In the genomic region with DNA sequence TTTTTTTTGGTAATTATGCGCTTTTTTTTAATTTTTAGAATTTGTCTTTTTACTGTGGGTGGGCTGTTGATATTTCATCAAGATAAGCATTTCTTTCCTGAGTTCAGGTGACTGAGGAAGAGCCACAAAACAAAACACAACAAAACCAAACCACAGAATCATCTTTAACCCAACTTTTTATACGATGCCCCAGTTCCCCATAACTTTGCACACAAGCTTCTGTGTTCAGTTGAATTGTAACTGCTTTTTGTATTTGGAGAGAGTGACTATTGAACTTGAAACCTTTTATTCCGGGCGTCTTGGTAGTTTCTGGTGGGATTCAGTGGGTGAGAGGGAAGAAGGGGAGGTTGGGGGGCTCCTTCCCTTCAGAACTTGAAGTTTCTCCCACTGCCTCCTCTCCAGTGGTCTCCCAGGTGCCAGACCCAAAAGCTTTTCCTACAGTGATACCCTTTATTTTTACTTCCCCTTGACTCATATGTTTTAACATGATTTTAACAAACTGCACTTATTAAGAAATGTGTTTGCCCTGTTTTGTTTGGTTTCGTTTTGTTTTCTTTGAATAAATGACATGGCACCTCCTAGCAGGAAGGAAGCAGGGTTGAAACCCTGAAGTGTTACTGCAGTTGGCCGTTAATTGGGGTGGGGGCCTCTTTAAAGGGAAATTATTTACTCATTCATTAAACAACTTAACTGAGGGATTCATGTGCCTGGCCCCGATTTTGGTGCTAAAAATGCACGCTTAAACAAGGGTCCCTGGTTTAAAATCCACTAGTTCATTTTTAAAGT, we compare ENCODE assay signal across 10 cellular contexts. TPM values are rescaled to one million over a fixed set of nuclear protein-coding genes. Genes with fewer than 3 reads are reported as not detected.
DNase-seq lines count a peak whose midpoint lies in the region; ATAC-seq, FAIRE-seq and TF ChIP-seq lines count a peak whose summit lies in the region.
"Had no signal": no experiment of that assay in that cellular context is flagged by ENCODE, and none has a peak within 500 bp of the region (broad histone marks: within the 10 kb centered on the region; RNA-seq: fewer than 3 reads in every experiment).

No MANE protein-coding gene starts in this region.

- no peaks in the 10 kb centered on the region for H3K9me3 ChIP-seq in K562 (replicated peaks; ENCODE audit: control insufficient read depth, insufficient read depth, low read depth, low read length)
- H3K9me3 ChIP-seq in naive thymus-derived CD4-positive, alpha-beta T cell (ENCODE audit: control insufficient read depth in 2 of 3, low read length in 3 of 3), result no peaks in the 10 kb centered on the region
- no peaks in the 10 kb centered on the region for H3K9me3 ChIP-seq in WERI-Rb-1 (ENCODE audit: severe bottlenecking)

- H3K4me3 Mint-ChIP-seq in IgD-negative memory B cell, result peak overlapping the region; percentile 13 to 88 (median 66)
- H3K4me3 Mint-ChIP-seq in naive thymus-derived CD4-positive, alpha-beta T cell, result peak overlapping the region; percentile 85 to 100 (median 96)

- intact Hi-C loops in K562 (cut with micrococcal nuclease), result loop anchor here (5.0 kb wide), 2 partner anchors 45 to 105 kb away; partner anchors contain the start of gene TGFB1
- intact Hi-C loops in naive thymus-derived CD4-positive, alpha-beta T cell (cut with micrococcal nuclease), result loop anchor here (1.0 to 5.0 kb wide), 7 partner anchors 8 to 590 kb away; partner anchors contain the start of genes COQ8B (in 1 of the 2) and ITPKC (in 1 of the 2)

- FAIRE-seq in K562 (lab: Jason Lieb, UNC), result no peak

- H3K4me3 ChIP-seq in ACC112 (ENCODE audit: low read depth, low read length) (no peak overlapping the region), K562 (no peak overlapping the region), WERI-Rb-1 (ENCODE audit: low read depth, low read length) (no peak overlapping the region)
- H3K4me3 ChIP-seq in naive thymus-derived CD4-positive, alpha-beta T cell (ENCODE audit: low read length), result peak overlapping the region; percentile 46

- TF ChIP-seq CTCF in K562 (IDR thresholded peaks at IDR 0.05 in 2 of 3, conservative IDR thresholded peaks at IDR 0.05 in 1 of 3; ENCODE audit: insufficient read depth in 2 of 3, low read depth in 1 of 3, low read length in 3 of 3) (no peak), WERI-Rb-1 (IDR thresholded peaks at IDR 0.05; ENCODE audit: low read depth, low read length) (no peak)

- no peaks in the 10 kb centered on the region for H3K27me3 Mint-ChIP-seq in IgD-negative memory B cell
- H3K27me3 Mint-ChIP-seq in naive thymus-derived CD4-positive, alpha-beta T cell, result peaks cover 0 to 3% (median 0%) of the 10 kb centered on the region in 5 donors

- H3K36me3 ChIP-seq in ACC112 (ENCODE audit: insufficient read depth, low read length) (0 out of 2 replicates have a peak, but pooled peaks cover 4% of the 10 kb centered on the region), K562 (ENCODE audit: control insufficient read depth, insufficient read depth, low read length) (peaks cover 61% of the 10 kb centered on the region), WERI-Rb-1 (peaks cover 63% of the 10 kb centered on the region)
- H3K36me3 ChIP-seq in naive thymus-derived CD4-positive, alpha-beta T cell (ENCODE audit: control insufficient read depth in 2 of 3, insufficient read depth in 3 of 3, low read length in 3 of 3), result peaks cover 14 to 43% (median 14%) of the 10 kb centered on the region in 3 experiments

- H3K9ac ChIP-seq in K562 (ENCODE audit: insufficient read depth in 1 of 2, low read depth in 2 of 2, low read length in 2 of 2), result no peak overlapping the region

- 63% methylated on average over 8 of the region's 8 CpGs for WGBS in K562 (ENCODE audit: insufficient coverage, low coverage, missing lambda C conversion rate)

- H3K79me2 ChIP-seq in ACC112 (ENCODE audit: control insufficient read depth, insufficient read depth, low read length, unreplicated experiment), result peaks cover 5% of the 10 kb centered on the region
- peaks cover 24% of the 10 kb centered on the region for H3K79me2 ChIP-seq in K562 (ENCODE audit: control insufficient read depth, insufficient read depth, low read length)

- TF ChIP-seq RAD21 in K562 (CRISPR knock-in tag; conservative IDR thresholded peaks at IDR 0.05 in 1 of 2, IDR thresholded peaks at IDR 0.05 in 1 of 2), result no peak

- H3K27me3 ChIP-seq in ACC112 (ENCODE audit: insufficient read depth, low read length), result no peaks in the 10 kb centered on the region
- no peaks in the 10 kb centered on the region for H3K27me3 ChIP-seq in K562 (ENCODE audit: control insufficient read depth in 2 of 2, insufficient read depth in 2 of 2, low read length in 2 of 2)
- no peaks in the 10 kb centered on the region for H3K27me3 ChIP-seq in naive thymus-derived CD4-positive, alpha-beta T cell (ENCODE audit: control insufficient read depth in 2 of 2, insufficient read depth in 2 of 2, low read length in 2 of 2)
- H3K27me3 ChIP-seq in WERI-Rb-1 (ENCODE audit: insufficient read depth, low read depth, severe bottlenecking), result no peaks in the 10 kb centered on the region

- ATAC-seq in K562, result no peak
- peak; percentile 24 for ATAC-seq in naive thymus-derived CD4-positive, alpha-beta T cell
- no peak for ATAC-seq in GM18907 (IDR thresholded peaks at IDR 0.05; ENCODE audit: unreplicated experiment)
- no peak for ATAC-seq in GM21447 (IDR thresholded peaks at IDR 0.05; ENCODE audit: unreplicated experiment)

- POLR2A ChIA-PET in K562 (lab: Yijun Ruan, JAX), result interaction anchor here (0.6 to 2.2 kb wide), 3 partner anchors 38 to 291 kb away, joined by 3 to 8 read pairs (median 3); partner anchors contain the start of gene HNRNPUL1
- POLR2A ChIA-PET in naive thymus-derived CD4-positive, alpha-beta T cell (lab: Charles Lee), result interaction anchor here (0.6 to 15.1 kb wide), 14 partner anchors 9 to 1210 kb away, joined by 3 to 339 read pairs (median 4); partner anchors contain the start of genes B9D2, HNRNPUL1 and TGFB1

- peaks cover 41 to 51% (median 42%) of the 10 kb centered on the region in 3 donors for H3K4me1 Mint-ChIP-seq in IgD-negative memory B cell
- H3K4me1 Mint-ChIP-seq in naive thymus-derived CD4-positive, alpha-beta T cell, result peaks cover 58 to 97% (median 82%) of the 10 kb centered on the region in 7 donors

- no peak for TF ChIP-seq EP300 in K562 (IDR thresholded peaks at IDR 0.05; ENCODE audit: low read length)

- peak overlapping the region; percentile 99 to 100 (median 100) for H3K27ac Mint-ChIP-seq in IgD-negative memory B cell
- peak overlapping the region; percentile 94 to 99 (median 98) for H3K27ac Mint-ChIP-seq in naive thymus-derived CD4-positive, alpha-beta T cell

- BruUV-seq in K562 (replicated peaks; lab: Mats Ljungman, UMichigan), result TSS peak; percentile 42

- H3K36me3 Mint-ChIP-seq in IgD-negative memory B cell, result peaks cover 5% of the 10 kb centered on the region
- H3K36me3 Mint-ChIP-seq in naive thymus-derived CD4-positive, alpha-beta T cell, result peaks cover 4 to 55% (median 17%) of the 10 kb centered on the region in 5 donors

- H3K9me1 ChIP-seq in K562 (ENCODE audit: control insufficient read depth, insufficient read depth, low read length), result no peaks in the 10 kb centered on the region

- H3K27ac ChIP-seq in ACC112 (ENCODE audit: low read depth, low read length) (peak overlapping the region; percentile 78; the same call in 1 of the 2 replicates), K562 (ENCODE audit: extremely low read depth, low read depth, low read length) (no peak overlapping the region; the same call in 2 of the 3 replicates), WERI-Rb-1 (no peak overlapping the region; the same call in 1 of the 2 replicates)
- H3K27ac ChIP-seq in naive thymus-derived CD4-positive, alpha-beta T cell (ENCODE audit: low read depth, low read length), result peak overlapping the region; percentile 87

- peaks cover 7% of the 10 kb centered on the region; the same call in 1 of the 2 replicates for H4K20me1 ChIP-seq in K562 (replicated peaks; ENCODE audit: control insufficient read depth, insufficient read depth, low read length)

- in situ Hi-C loops in K562 (cut with MboI), result loop anchor here (25.0 kb wide), 1 partner anchor 255 kb away; no protein-coding TSS in a partner anchor

- no peak for TF ChIP-seq POLR2A in K562 (conservative IDR thresholded peaks at IDR 0.05)

- CTCF ChIA-PET in K562 (lab: Yijun Ruan, JAX; ENCODE audit: low intra/inter-chr PET ratio), result interaction anchor here (1.0 to 1.7 kb wide), 2 partner anchors 103 to 181 kb away, joined by 3 to 13 read pairs; no protein-coding TSS in a partner anchor
- CTCF ChIA-PET in naive thymus-derived CD4-positive, alpha-beta T cell (lab: Charles Lee), result interaction anchor here (0.9 to 7.2 kb wide), 11 partner anchors 9 to 180 kb away, joined by 3 to 78 read pairs (median 6); partner anchors contain the start of genes B9D2 and HNRNPUL1

- H2AFZ ChIP-seq in ACC112 (ENCODE audit: low read length, unreplicated experiment), result no peak overlapping the region
- no peak overlapping the region for H2AFZ ChIP-seq in K562 (ENCODE audit: low read depth, low read length)

- H3K9me3 Mint-ChIP-seq in IgD-negative memory B cell, result no peaks in the 10 kb centered on the region
- peaks cover 0 to 13% (median 0%) of the 10 kb centered on the region in 11 donors for H3K9me3 Mint-ChIP-seq in naive thymus-derived CD4-positive, alpha-beta T cell

- DNase-seq in K562 (ENCODE audit: extremely low read depth in 1 of 4, low spot score in 3 of 4) (no peak), WERI-Rb-1 (no peak), H4 (ENCODE audit: low spot score) (no peak)
- DNase-seq in naive thymus-derived CD4-positive, alpha-beta T cell, result peak in 6 of 9 donors; percentile 51 to 75 (median 69)
- DNase-seq: DMS153, NCI-H510A treated with DMSO at 0.1 percent for 48 hours had no signal

- H3K4me1 ChIP-seq in ACC112 (ENCODE audit: control insufficient read depth, insufficient read depth, low read length, unreplicated experiment), result peaks cover 14% of the 10 kb centered on the region
- peaks cover 11 to 12% of the 10 kb centered on the region in 2 experiments; a peak in 4 of 5 replicates for H3K4me1 ChIP-seq in K562 (replicated peaks in 1 of 2; ENCODE audit: control insufficient read depth in 2 of 2, insufficient read depth in 2 of 2, low read length in 2 of 2)
- peaks cover 80 to 83% of the 10 kb centered on the region in 2 donors for H3K4me1 ChIP-seq in naive thymus-derived CD4-positive, alpha-beta T cell (ENCODE audit: control insufficient read depth in 2 of 2, insufficient read depth in 2 of 2, low read length in 2 of 2)

- H3K4me2 ChIP-seq in K562 (ENCODE audit: insufficient read depth, low read length), result no peak overlapping the region

RNA-seq across cellular contexts. Expression of gene CCDC97, which starts 2.7 kb away (rescaled TPM):
- polyA plus RNA-seq in IgD-negative memory B cell (34.5 TPM), K562 (2011; rRNA removed) (3.6 and 5.0 TPM in 2 replicates), K562 (2014; fragmentation: Illumina TruSeq; extraction: Trizol) (9.8 and 13.2 TPM in 2 replicates), K562 (2014; fragmentation: Nextera tagmentation; extraction: Ambion mirVana) (under 1 TPM; 0.60 to 0.79 TPM), K562 (2014; rRNA removed) (8.8 and 11.3 TPM in 2 replicates)
- total RNA-seq in K562 (2011; cell fraction: chromatin; rRNA removed; ENCODE audit: low replicate concordance), result 9.7 and 23.9 TPM in 2 replicates
- total RNA-seq in K562 (2011; cell fraction: nucleolus; rRNA removed), result 14.2 and 16.3 TPM in 2 replicates
- total RNA-seq in K562 (2011; cell fraction: nucleoplasm; rRNA removed), result 17.3 and 25.1 TPM in 2 replicates
- total RNA-seq in K562 (2014; rRNA removed) (8.0 and 10.8 TPM in 2 replicates), K562 (2014; rRNA removed; fragmentation: Illumina TruSeq; extraction: Trizol) (2.2 and 3.3 TPM in 2 replicates), K562 (2015; rRNA removed; fragmentation: Illumina TruSeq; extraction: Trizol) (5.5 and 7.0 TPM in 2 replicates), K562 (2021) (16.5 and 18.0 TPM in 2 replicates)
- polyA plus RNA-seq in K562 (2011; cell fraction: cytosol; rRNA removed), result 6.2 and 8.2 TPM in 2 replicates
- polyA plus RNA-seq in K562 (2011; cell fraction: nucleus; rRNA removed), result 4.3 and 6.3 TPM in 2 replicates
- 10.0 and 27.9 TPM in 2 replicates for polyA plus RNA-seq in K562 (2012)
- polyA minus RNA-seq in K562 (2011; rRNA and poly(A)+ RNA removed), result 3.7 and 4.4 TPM in 2 replicates
- 3.2 and 4.2 TPM in 2 replicates for polyA minus RNA-seq in K562 (2011; cell fraction: cytosol; rRNA and poly(A)+ RNA removed)
- 6.8 and 8.3 TPM in 2 replicates for polyA minus RNA-seq in K562 (2011; cell fraction: nucleus; rRNA and poly(A)+ RNA removed)
- total RNA-seq in naive thymus-derived CD4-positive, alpha-beta T cell, result 10 to 100 TPM; 35.9 to 56.5 (median 49.1) TPM
- 10 to 100 TPM; 22.3 to 27.6 TPM for polyA plus RNA-seq in naive thymus-derived CD4-positive, alpha-beta T cell
- total RNA-seq in H4 (2014; rRNA removed; shearing (Covaris generic)), result 4.6 and 7.8 TPM in 2 replicates

RNA-seq across cellular contexts. Expression of gene HNRNPUL1, which starts 43.1 kb away (rescaled TPM):
- polyA plus RNA-seq in IgD-negative memory B cell, result 80.9 TPM
- 232 and 237 TPM in 2 replicates for total RNA-seq in K562 (2011; cell fraction: chromatin; rRNA removed; ENCODE audit: low replicate concordance)
- 95.1 and 105 TPM in 2 replicates for total RNA-seq in K562 (2011; cell fraction: nucleolus; rRNA removed)
- total RNA-seq in K562 (2011; cell fraction: nucleoplasm; rRNA removed), result 117 and 149 TPM in 2 replicates
- total RNA-seq in K562 (2014; rRNA removed), result 85.0 and 99.3 TPM in 2 replicates
- 69.9 and 78.2 TPM in 2 replicates for total RNA-seq in K562 (2014; rRNA removed; fragmentation: Illumina TruSeq; extraction: Trizol)
- 85.9 and 88.7 TPM in 2 replicates for total RNA-seq in K562 (2015; rRNA removed; fragmentation: Illumina TruSeq; extraction: Trizol)
- total RNA-seq in K562 (2021), result 196 and 211 TPM in 2 replicates
- polyA plus RNA-seq in K562 (2011; rRNA removed), result 39.2 and 59.3 TPM in 2 replicates
- polyA plus RNA-seq in K562 (2011; cell fraction: cytosol; rRNA removed), result 36.1 and 60.0 TPM in 2 replicates
- 43.7 and 55.9 TPM in 2 replicates for polyA plus RNA-seq in K562 (2011; cell fraction: nucleus; rRNA removed)
- 121 and 132 TPM in 2 replicates for polyA plus RNA-seq in K562 (2012)
- 138 and 160 TPM in 2 replicates for polyA plus RNA-seq in K562 (2014; fragmentation: Illumina TruSeq; extraction: Trizol)
- 1 to 10 TPM; 7.3 to 9.4 TPM for polyA plus RNA-seq in K562 (2014; fragmentation: Nextera tagmentation; extraction: Ambion mirVana)
- 93.8 and 107 TPM in 2 replicates for polyA plus RNA-seq in K562 (2014; rRNA removed)
- polyA minus RNA-seq in K562 (2011; rRNA and poly(A)+ RNA removed), result 53.3 and 64.4 TPM in 2 replicates
- 50.4 and 56.1 TPM in 2 replicates for polyA minus RNA-seq in K562 (2011; cell fraction: cytosol; rRNA and poly(A)+ RNA removed)
- polyA minus RNA-seq in K562 (2011; cell fraction: nucleus; rRNA and poly(A)+ RNA removed), result 40.3 and 68.6 TPM in 2 replicates
- 100 to 1,000 TPM; 253 to 319 (median 280) TPM for total RNA-seq in naive thymus-derived CD4-positive, alpha-beta T cell
- polyA plus RNA-seq in naive thymus-derived CD4-positive, alpha-beta T cell, result 10 to 100 TPM; 51.4 to 81.6 TPM
- 70.9 and 82.4 TPM in 2 replicates for total RNA-seq in H4 (2014; rRNA removed; shearing (Covaris generic))

RNA-seq across cellular contexts. Expression of gene TGFB1, which starts 46.4 kb away (rescaled TPM):
- polyA plus RNA-seq in IgD-negative memory B cell, result 49.3 TPM
- total RNA-seq in K562 (2011; cell fraction: chromatin; rRNA removed; ENCODE audit: low replicate concordance), result 64.3 and 157 TPM in 2 replicates
- 136 and 144 TPM in 2 replicates for total RNA-seq in K562 (2011; cell fraction: nucleolus; rRNA removed)
- 124 and 158 TPM in 2 replicates for total RNA-seq in K562 (2011; cell fraction: nucleoplasm; rRNA removed)
- total RNA-seq in K562 (2014; rRNA removed), result 18.6 and 25.8 TPM in 2 replicates
- total RNA-seq in K562 (2014; rRNA removed; fragmentation: Illumina TruSeq; extraction: Trizol), result 10.4 and 12.3 TPM in 2 replicates
- 14.7 and 17.2 TPM in 2 replicates for total RNA-seq in K562 (2015; rRNA removed; fragmentation: Illumina TruSeq; extraction: Trizol)
- total RNA-seq in K562 (2021), result 131 and 159 TPM in 2 replicates
- 11.8 and 13.4 TPM in 2 replicates for polyA plus RNA-seq in K562 (2011; rRNA removed)
- polyA plus RNA-seq in K562 (2011; cell fraction: cytosol; rRNA removed), result 15.8 and 29.1 TPM in 2 replicates
- polyA plus RNA-seq in K562 (2011; cell fraction: nucleus; rRNA removed), result 32.7 and 67.7 TPM in 2 replicates
- polyA plus RNA-seq in K562 (2012), result 114 and 117 TPM in 2 replicates
- polyA plus RNA-seq in K562 (2014; fragmentation: Illumina TruSeq; extraction: Trizol), result 45.7 and 64.4 TPM in 2 replicates
- under 1 TPM; 0.24 to 0.77 TPM for polyA plus RNA-seq in K562 (2014; fragmentation: Nextera tagmentation; extraction: Ambion mirVana)
- polyA plus RNA-seq in K562 (2014; rRNA removed), result 35.2 and 37.8 TPM in 2 replicates
- 8.5 and 9.4 TPM in 2 replicates for polyA minus RNA-seq in K562 (2011; rRNA and poly(A)+ RNA removed)
- 77.3 and 101 TPM in 2 replicates for polyA minus RNA-seq in K562 (2011; cell fraction: cytosol; rRNA and poly(A)+ RNA removed)
- 19.0 and 20.9 TPM in 2 replicates for polyA minus RNA-seq in K562 (2011; cell fraction: nucleus; rRNA and poly(A)+ RNA removed)
- total RNA-seq in naive thymus-derived CD4-positive, alpha-beta T cell, result 100 to 1,000 TPM in 3 of 5 experiments, 10 to 100 TPM in 2; 91.2 to 322 (median 185) TPM
- 10 to 100 TPM; 31.4 to 62.3 TPM for polyA plus RNA-seq in naive thymus-derived CD4-positive, alpha-beta T cell
- 12.5 and 15.4 TPM in 2 replicates for total RNA-seq in H4 (2014; rRNA removed; shearing (Covaris generic))

RNA-seq across cellular contexts. Expression of gene B9D2, which starts 56.7 kb away (rescaled TPM):
- 10.5 TPM for polyA plus RNA-seq in IgD-negative memory B cell
- 2.5 and 4.1 TPM in 2 replicates for total RNA-seq in K562 (2011; cell fraction: chromatin; rRNA removed; ENCODE audit: low replicate concordance)
- 2.6 and 4.3 TPM in 2 replicates for total RNA-seq in K562 (2011; cell fraction: nucleolus; rRNA removed)
- 2.5 and 2.7 TPM in 2 replicates for total RNA-seq in K562 (2011; cell fraction: nucleoplasm; rRNA removed)
- 3.5 and 6.7 TPM in 2 replicates for total RNA-seq in K562 (2014; rRNA removed)
- total RNA-seq in K562 (2014; rRNA removed; fragmentation: Illumina TruSeq; extraction: Trizol), result 0.54 and 1.6 TPM in 2 replicates
- total RNA-seq in K562 (2015; rRNA removed; fragmentation: Illumina TruSeq; extraction: Trizol), result 5.2 and 5.5 TPM in 2 replicates
- total RNA-seq in K562 (2021), result 6.0 and 6.9 TPM in 2 replicates
- 2.8 and 5.8 TPM in 2 replicates for polyA plus RNA-seq in K562 (2011; rRNA removed)
- 5.3 and 10.7 TPM in 2 replicates for polyA plus RNA-seq in K562 (2011; cell fraction: cytosol; rRNA removed)
- polyA plus RNA-seq in K562 (2011; cell fraction: nucleus; rRNA removed), result 5.0 and 5.1 TPM in 2 replicates
- 9.2 and 11.3 TPM in 2 replicates for polyA plus RNA-seq in K562 (2012)
- 2.2 and 3.4 TPM in 2 replicates for polyA plus RNA-seq in K562 (2014; fragmentation: Illumina TruSeq; extraction: Trizol)
- polyA plus RNA-seq in K562 (2014; fragmentation: Nextera tagmentation; extraction: Ambion mirVana), result 1 to 10 TPM in 1 of 2 experiments, under 1 TPM in 1; 0.83 to 1.4 TPM
- 3.4 and 3.5 TPM in 2 replicates for polyA plus RNA-seq in K562 (2014; rRNA removed)
- polyA minus RNA-seq in K562 (2011; rRNA and poly(A)+ RNA removed), result 0.69 and 0.84 TPM in 2 replicates
- polyA minus RNA-seq in K562 (2011; cell fraction: cytosol; rRNA and poly(A)+ RNA removed), result 2.3 and 2.5 TPM in 2 replicates
- 1.9 and 2.3 TPM in 2 replicates for polyA minus RNA-seq in K562 (2011; cell fraction: nucleus; rRNA and poly(A)+ RNA removed)
- total RNA-seq in naive thymus-derived CD4-positive, alpha-beta T cell, result 10 to 100 TPM; 11.6 to 38.9 (median 12.5) TPM
- polyA plus RNA-seq in naive thymus-derived CD4-positive, alpha-beta T cell, result 10 to 100 TPM; 18.0 to 20.5 TPM
- 7.5 and 9.3 TPM in 2 replicates for total RNA-seq in H4 (2014; rRNA removed; shearing (Covaris generic))

Comparison
In these comparisons a context has a peak if more than half of its experiments do, and no peak if none do; other contexts are left out.
1. H3K27ac ChIP-seq: peak in ACC112 (single experiment) and naive thymus-derived CD4-positive, alpha-beta T cell (single experiment); none in K562 (single experiment) and WERI-Rb-1 (single experiment).
2. DNase-seq: peak in naive thymus-derived CD4-positive, alpha-beta T cell (6 of 9); none in K562 (0 of 4), WERI-Rb-1 (single experiment) and H4 (single experiment).